17 cellular contexts compared by ENCODE assay signal in genomic region chr5:172065431-172066065, GRCh38. TPM values are rescaled to one million over a fixed set of nuclear protein-coding genes. Genes with fewer than 3 reads are reported as not detected.
DNase-seq lines count a peak whose midpoint lies in the region; ATAC-seq and TF ChIP-seq lines count a peak whose summit lies in the region.
"Had no signal": no experiment of that assay in that cellular context is flagged by ENCODE, and none has a peak within 500 bp of the region (broad histone marks: within the 10 kb centered on the region; RNA-seq: fewer than 3 reads in every experiment).

No MANE protein-coding gene starts in this region.

- no peak for DNase-seq in CD8-positive, alpha-beta memory T cell
- peak; percentile 53 for DNase-seq in MG63
- peak; percentile 34 for DNase-seq in mammary epithelial cell
- no peak for DNase-seq in neural progenitor cell (ENCODE audit: low spot score)
- DNase-seq in progenitor cell of endocrine pancreas (ENCODE audit: low spot score, unreplicated experiment): no peak
- DNase-seq: H7, KBM-7, kidney glomerular epithelial cell, NCI-H2107, OCI-M1, T1000 had no signal

- peaks cover 60 to 72% (median 72%) of the 10 kb centered on the region in 3 donors for H3K4me1 Mint-ChIP-seq in CD8-positive, alpha-beta memory T cell
- H3K4me1 Mint-ChIP-seq in neural progenitor cell (peaks cover 23% of the 10 kb centered on the region), progenitor cell of endocrine pancreas (ENCODE audit: low read depth) (peaks cover 11% of the 10 kb centered on the region)

- H3K4me2 ChIP-seq in mammary epithelial cell (ENCODE audit: insufficient read depth, low read depth, low read length) (no peak overlapping the region), neural progenitor cell (no peak overlapping the region)

- peaks cover 10% of the 10 kb centered on the region for H3F3A ChIP-seq in neural progenitor cell (ENCODE audit: low read depth)

- in situ Hi-C loops in mammary epithelial cell (cut with MboI; ENCODE audit: low sequenced_read_pairs in 2 of 2): no loop called here

- no peaks in the 10 kb centered on the region for H3K9me3 ChIP-seq in CD8-positive, alpha-beta memory T cell (ENCODE audit: low read length)
- H3K9me3 ChIP-seq in MG63: no peaks in the 10 kb centered on the region
- no peaks in the 10 kb centered on the region for H3K9me3 ChIP-seq in mammary epithelial cell (replicated peaks; ENCODE audit: insufficient read depth, low read length)
- H3K9me3 ChIP-seq in neural progenitor cell (ENCODE audit: low read depth): no peaks in the 10 kb centered on the region
- H3K9me3 ChIP-seq: gastroesophageal sphincter had no signal

- no peaks in the 10 kb centered on the region for H4K20me1 ChIP-seq in mammary epithelial cell (ENCODE audit: insufficient read depth, low read length)
- H4K20me1 ChIP-seq in neural progenitor cell (ENCODE audit: low read depth): no peaks in the 10 kb centered on the region

- H3K27me3 Mint-ChIP-seq in CD8-positive, alpha-beta memory T cell: peaks cover 0 to 2% of the 10 kb centered on the region in 2 donors
- peaks cover 3% of the 10 kb centered on the region for H3K27me3 Mint-ChIP-seq in neural progenitor cell (ENCODE audit: insufficient read depth, low read depth)
- H3K27me3 Mint-ChIP-seq in progenitor cell of endocrine pancreas: no peaks in the 10 kb centered on the region

- dilution Hi-C loops in mammary epithelial cell (cut with HindIII; ENCODE audit: low sequenced_read_pairs): loop anchor here (25.0 kb wide), 1 partner anchor 628 kb away; no protein-coding TSS in a partner anchor

- no peaks in the 10 kb centered on the region for H3K9me3 Mint-ChIP-seq in CD8-positive, alpha-beta memory T cell
- H3K9me3 Mint-ChIP-seq in neural progenitor cell: no peaks in the 10 kb centered on the region
- H3K9me3 Mint-ChIP-seq in progenitor cell of endocrine pancreas (ENCODE audit: low read depth): no peaks in the 10 kb centered on the region
- H3K9me3 Mint-ChIP-seq: neural crest cell had no signal

- CTCF ChIA-PET in CD8-positive, alpha-beta memory T cell (lab: Charles Lee): interaction anchor here (1.0 to 3.7 kb wide), 6 partner anchors 16 to 154 kb away, joined by 3 to 22 read pairs (median 3); partner anchors contain the start of gene STK10
- CTCF ChIA-PET in mammary epithelial cell (lab: Charles Lee; ENCODE audit: low non-redundant PET): no interaction called here

- H3K36me3 ChIP-seq in CD8-positive, alpha-beta memory T cell (ENCODE audit: insufficient read depth, low read length): peaks cover 39% of the 10 kb centered on the region
- peaks cover under 1% of the 10 kb centered on the region for H3K36me3 ChIP-seq in MG63
- peaks cover 21% of the 10 kb centered on the region for H3K36me3 ChIP-seq in mammary epithelial cell (ENCODE audit: insufficient read depth, low read length)
- H3K36me3 ChIP-seq in neural progenitor cell: no peaks in the 10 kb centered on the region

- H2AFZ ChIP-seq in mammary epithelial cell (ENCODE audit: low read depth, low read length) (no peak overlapping the region), neural progenitor cell (replicated peaks) (no peak overlapping the region)

- H3K36me3 Mint-ChIP-seq in CD8-positive, alpha-beta memory T cell: peaks cover 34 to 78% (median 35%) of the 10 kb centered on the region in 3 donors
- H3K36me3 Mint-ChIP-seq in neural progenitor cell (peaks cover 11% of the 10 kb centered on the region), progenitor cell of endocrine pancreas (ENCODE audit: insufficient read depth) (peaks cover 14% of the 10 kb centered on the region)

- TF ChIP-seq CTCF in mammary epithelial cell (conservative IDR thresholded peaks at IDR 0.05 in 1 of 2, IDR thresholded peaks at IDR 0.05 in 1 of 2; ENCODE audit: extremely low read depth in 1 of 2, insufficient read depth in 1 of 2, low read depth in 1 of 2, low read length in 2 of 2) (no peak), neural progenitor cell (IDR thresholded peaks at IDR 0.05) (no peak), progenitor cell of endocrine pancreas (IDR thresholded peaks at IDR 0.05; ENCODE audit: unreplicated experiment) (no peak)

- H3K9ac ChIP-seq in mammary epithelial cell (ENCODE audit: insufficient read depth, low read length) (no peak overlapping the region), neural progenitor cell (no peak overlapping the region)

- BruUV-seq in mammary epithelial cell (replicated peaks; lab: Mats Ljungman, UMichigan): no TSS peak

- H3K27me3 ChIP-seq in CD8-positive, alpha-beta memory T cell (ENCODE audit: insufficient read depth, low read length, poor library complexity, severe bottlenecking): no peaks in the 10 kb centered on the region
- H3K27me3 ChIP-seq in MG63 (no peaks in the 10 kb centered on the region), mammary epithelial cell (ENCODE audit: insufficient read depth, low read length) (no peaks in the 10 kb centered on the region), neural progenitor cell (no peaks in the 10 kb centered on the region)
- H3K27me3 ChIP-seq: gastroesophageal sphincter had no signal

- H3K4me3 ChIP-seq in CD8-positive, alpha-beta memory T cell (ENCODE audit: low read length): no peak overlapping the region
- H3K4me3 ChIP-seq in MG63: no peak overlapping the region
- H3K4me3 ChIP-seq in mammary epithelial cell (replicated peaks in 1 of 3; ENCODE audit: insufficient read depth in 1 of 3, low read depth in 2 of 3, low read length in 3 of 3): no peak overlapping the region
- no peak overlapping the region for H3K4me3 ChIP-seq in neural progenitor cell
- H3K4me3 ChIP-seq: coronary artery, gastroesophageal sphincter had no signal

- 41% methylated on average over 6 of the region's 7 CpGs for WGBS in mammary epithelial cell (ENCODE audit: low coverage, missing lambda C conversion rate)

- ATAC-seq in GM19023 (IDR thresholded peaks at IDR 0.05; ENCODE audit: unreplicated experiment) (no peak), GM19467 (IDR thresholded peaks at IDR 0.05; ENCODE audit: unreplicated experiment) (no peak), HG03457 (IDR thresholded peaks at IDR 0.05; ENCODE audit: unreplicated experiment) (no peak)
- ATAC-seq: gastroesophageal sphincter had no signal

- peak overlapping the region in 6 of 7 donors; percentile 32 to 84 (median 75) for H3K4me3 Mint-ChIP-seq in CD8-positive, alpha-beta memory T cell
- H3K4me3 Mint-ChIP-seq in neural progenitor cell: no peak overlapping the region
- no peak overlapping the region for H3K4me3 Mint-ChIP-seq in progenitor cell of endocrine pancreas (ENCODE audit: low read depth)
- H3K4me3 Mint-ChIP-seq: neural crest cell had no signal

- H3K4me1 ChIP-seq in CD8-positive, alpha-beta memory T cell (ENCODE audit: insufficient read depth, low read length): peaks cover 56% of the 10 kb centered on the region
- H3K4me1 ChIP-seq in mammary epithelial cell (ENCODE audit: insufficient read depth, low read length) (peaks cover 7% of the 10 kb centered on the region), neural progenitor cell (peaks cover 17% of the 10 kb centered on the region)

- intact Hi-C loops in mammary epithelial cell (cut with micrococcal nuclease): no loop called here

- POLR2A ChIA-PET in CD8-positive, alpha-beta memory T cell (lab: Charles Lee): interaction anchor here (0.7 to 2.4 kb wide), 3 partner anchors 19 to 108 kb away, joined by 6 to 13 read pairs (median 7); partner anchors contain the start of gene FBXW11

- no peak overlapping the region for H3K27ac ChIP-seq in CD8-positive, alpha-beta memory T cell (ENCODE audit: low read depth, low read length)
- H3K27ac ChIP-seq in mammary epithelial cell (ENCODE audit: insufficient read depth, low read depth, low read length) (no peak overlapping the region), neural progenitor cell (no peak overlapping the region)
- H3K27ac ChIP-seq: coronary artery had no signal

- H3K79me2 ChIP-seq in mammary epithelial cell (ENCODE audit: insufficient read depth, low read length): no peaks in the 10 kb centered on the region
- H3K79me2 ChIP-seq in neural progenitor cell (ENCODE audit: low read depth): no peaks in the 10 kb centered on the region

- H3K27ac Mint-ChIP-seq in CD8-positive, alpha-beta memory T cell: peak overlapping the region; percentile 69 to 99 (median 94)
- peak overlapping the region; percentile 66 for H3K27ac Mint-ChIP-seq in neural progenitor cell
- no peak overlapping the region for H3K27ac Mint-ChIP-seq in progenitor cell of endocrine pancreas

RNA-seq across cellular contexts. Expression of gene FBXW11, which starts 59.1 kb away (rescaled TPM):
- 10 to 100 TPM; 44.7 to 46.9 TPM for total RNA-seq in CD8-positive, alpha-beta memory T cell
- 25.8 TPM for polyA plus RNA-seq in CD8-positive, alpha-beta memory T cell
- 71.1 and 106 TPM in 2 replicates for total RNA-seq in MG63 (2014; rRNA removed; shearing (Covaris generic); ENCODE audit: low replicate concordance)
- 10 to 100 TPM; 39.2 to 62.0 TPM for total RNA-seq in mammary epithelial cell
- 21.2 TPM for polyA plus RNA-seq in mammary epithelial cell
- polyA minus RNA-seq in mammary epithelial cell: 61.3 TPM
- 74.5 and 79.1 TPM in 2 replicates for total RNA-seq in neural progenitor cell (ENCODE audit: low replicate concordance)
- total RNA-seq in progenitor cell of endocrine pancreas: 61.2 and 63.5 TPM in 2 replicates

Comparison
In these comparisons a context has a peak if more than half of its experiments do, and no peak if none do; other contexts are left out.
1. DNase-seq: peak in MG63 (single experiment) and mammary epithelial cell (single experiment); none in CD8-positive, alpha-beta memory T cell (0 of 5), neural progenitor cell (single experiment) and progenitor cell of endocrine pancreas (single experiment).
2. H3K4me3 Mint-ChIP-seq: peak in CD8-positive, alpha-beta memory T cell (6 of 7); none in neural progenitor cell (single experiment) and progenitor cell of endocrine pancreas (single experiment).